10 cellular contexts compared by ENCODE assay signal in the genomic region with DNA sequence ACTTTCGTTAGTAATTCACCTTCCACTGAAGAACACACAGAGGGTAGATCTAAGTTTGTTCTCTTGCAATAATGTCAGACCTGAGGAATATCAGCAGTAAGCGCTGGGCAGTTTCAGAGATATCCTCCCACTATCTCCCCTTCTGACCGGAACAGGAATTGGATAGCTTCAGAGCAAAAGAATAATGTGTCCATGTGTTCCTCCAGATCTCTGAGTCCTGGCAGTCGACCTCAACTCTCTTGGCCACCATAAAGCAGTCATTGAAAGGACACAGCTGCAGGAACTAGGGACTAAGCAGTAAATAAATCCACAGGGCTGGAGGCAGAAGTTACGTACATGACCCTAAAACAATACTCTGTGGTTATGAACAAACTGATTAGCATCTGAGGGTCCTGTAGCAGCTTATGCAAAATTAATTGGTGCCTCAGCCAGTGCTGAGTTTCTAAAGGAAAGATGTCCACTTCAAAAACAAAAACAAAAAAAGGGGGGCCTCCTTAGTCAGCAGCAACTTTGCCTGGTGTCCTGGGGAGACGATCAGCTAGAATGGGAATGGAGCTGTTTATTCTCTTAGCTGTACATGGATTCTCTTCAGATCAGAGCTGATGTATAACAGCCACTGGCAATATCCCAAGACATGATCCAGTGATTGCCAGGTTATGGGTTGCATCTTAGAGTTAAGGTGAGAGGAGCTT. TPM values are rescaled to one million over a fixed set of nuclear protein-coding genes. Genes with fewer than 3 reads are reported as not detected.
A peak's percentile ranks its signal among the peaks of the same experiment; 100 is the strongest.
DNase-seq lines count a peak whose midpoint lies in the region; ATAC-seq and TF ChIP-seq lines count a peak whose summit lies in the region.
"Had no signal": no experiment of that assay in that cellular context is flagged by ENCODE, and none has a peak within 500 bp of the region (broad histone marks: within the 10 kb centered on the region; RNA-seq: fewer than 3 reads in every experiment).

No MANE protein-coding gene starts in this region.

- H3K9me3 ChIP-seq in PC-9 (ENCODE audit: insufficient read depth, low read depth), result 0 out of 2 replicates have a peak, but pooled peaks cover 4% of the 10 kb centered on the region
- H3K9me3 ChIP-seq in esophagus (ENCODE audit: control insufficient read depth in 2 of 2, insufficient read depth in 1 of 2, low read depth in 1 of 2, low read length in 1 of 2), result no peaks in the 10 kb centered on the region
- H3K9me3 ChIP-seq in mucosa of descending colon, result no peaks in the 10 kb centered on the region
- H3K9me3 ChIP-seq in thyroid gland, result no peaks in the 10 kb centered on the region

- no peaks in the 10 kb centered on the region for H3K79me2 ChIP-seq in PC-9 (ENCODE audit: low read depth)

- H3K27me3 ChIP-seq in PC-9 (ENCODE audit: insufficient read depth, low read depth) (no peaks in the 10 kb centered on the region), esophagus (ENCODE audit: control insufficient read depth in 1 of 2, insufficient read depth in 2 of 2, low read length in 2 of 2) (no peaks in the 10 kb centered on the region), thyroid gland (no peaks in the 10 kb centered on the region)

- POLR2A ChIA-PET in PC-9 (lab: Charles Lee; ENCODE audit: unreplicated experiment) (no interaction called here), RWPE1 (lab: Yijun Ruan, JAX; ENCODE audit: low non-redundant PET) (no interaction called here)

- CTCF ChIA-PET in PC-9 (lab: Charles Lee), result no interaction called here
- CTCF ChIA-PET in RWPE1 (lab: Yijun Ruan, JAX), result no interaction called here

- H3K4me3 ChIP-seq in PC-9, result peak overlapping the region; percentile 0; the same call in 1 of the 2 replicates
- H3K4me3 ChIP-seq in esophagus (ENCODE audit: low read depth in 1 of 2, low read length in 2 of 2), result no peak overlapping the region
- no peak overlapping the region for H3K4me3 ChIP-seq in mucosa of descending colon
- H3K4me3 ChIP-seq in thyroid gland (replicated peaks in 1 of 3), result no peak overlapping the region

- TF ChIP-seq CTCF in PC-9 (conservative IDR thresholded peaks at IDR 0.05) (no peak), mucosa of descending colon (IDR thresholded peaks at IDR 0.05) (no peak), thyroid gland (IDR thresholded peaks at IDR 0.05) (no peak), RWPE1 (conservative IDR thresholded peaks at IDR 0.05; ENCODE audit: low read depth) (no peak)

- DNase-seq in PC-9 (no peak), mucosa of descending colon (peak in 1 of 3 donors; percentile 35), thyroid gland (no peak), NCI-H2029 (lab: John Stamatoyannopoulos, UW) (no peak), RWPE1 (ENCODE audit: low spot score) (no peak)
- DNase-seq in activated naive CD4-positive, alpha-beta T cell treated with anti-CD3 and anti-CD28 coated beads, Interleukin-2, amount 50 U/mL, for 16 hours, result no peak
- DNase-seq: activated CD4-positive, alpha-beta T cell treated with anti-CD3 and anti-CD28 coated beads for 4 hours; NCI-H2081 treated with DMSO at 0.1 percent for 48 hours had no signal

- H2AFZ ChIP-seq in PC-9, result peak overlapping the region; percentile 45; the same call in 1 of the 2 replicates

- peaks cover 57% of the 10 kb centered on the region for H3K4me1 ChIP-seq in PC-9 (replicated peaks; ENCODE audit: insufficient read depth)
- no peaks in the 10 kb centered on the region for H3K4me1 ChIP-seq in esophagus (ENCODE audit: control insufficient read depth in 2 of 2, insufficient read depth in 2 of 2, low read length in 1 of 2)
- no peaks in the 10 kb centered on the region for H3K4me1 ChIP-seq in mucosa of descending colon (ENCODE audit: low read depth)
- H3K4me1 ChIP-seq in thyroid gland, result no peaks in the 10 kb centered on the region

- H3K27ac ChIP-seq in PC-9 (peak overlapping the region; percentile 85), esophagus (ENCODE audit: low read depth in 2 of 2, low read length in 1 of 2) (peak overlapping the region; percentile 0 to 56), thyroid gland (peak overlapping the region in 2 of 3 donors; percentile 26 to 27), RWPE1 (no peak overlapping the region)

- WGBS in esophagus, 2 donors, result 62 to 64% methylated on average over 6 of the region's 6 CpGs
- WGBS in thyroid gland, 2 donors, result 69 to 76% methylated on average over 6 of the region's 6 CpGs

- H4K20me1 ChIP-seq in PC-9 (ENCODE audit: insufficient read depth), result no peaks in the 10 kb centered on the region

- peak; percentile 34 for ATAC-seq in mucosa of descending colon
- no peak for ATAC-seq in HG02678 (IDR thresholded peaks at IDR 0.05; ENCODE audit: unreplicated experiment)

- no peaks in the 10 kb centered on the region for H3K36me3 ChIP-seq in PC-9 (ENCODE audit: low read depth)
- H3K36me3 ChIP-seq in esophagus (ENCODE audit: control insufficient read depth in 2 of 2, insufficient read depth in 2 of 2, low read length in 1 of 2), result no peaks in the 10 kb centered on the region
- H3K36me3 ChIP-seq in mucosa of descending colon (ENCODE audit: low read depth), result no peaks in the 10 kb centered on the region
- no peaks in the 10 kb centered on the region for H3K36me3 ChIP-seq in thyroid gland

- H3K9me2 ChIP-seq in PC-9 (ENCODE audit: insufficient read depth), result no peaks in the 10 kb centered on the region

- no TSS peak for BruUV-seq in PC-9 (replicated peaks; lab: Mats Ljungman, UMichigan)

- TF ChIP-seq POLR2A in thyroid gland (IDR thresholded peaks at IDR 0.05), result no peak

- H3K4me2 ChIP-seq in PC-9, result peak overlapping the region; percentile 61

- intact Hi-C loops in PC-9 (cut with micrococcal nuclease; ENCODE audit: unreplicated experiment) (no loop called here), mucosa of descending colon (cut with DNase I, micrococcal nuclease) (no loop called here), thyroid gland (cut with DNase I) (no loop called here)

- H3F3A ChIP-seq in PC-9 (ENCODE audit: insufficient read depth, low read depth), result peaks cover 14% of the 10 kb centered on the region

RNA-seq across cellular contexts. Expression of a gene that starts 6.4 kb away (rescaled TPM):
- 12.3 and 15.8 TPM in 2 replicates for total RNA-seq in PC-9 (2021)
- polyA plus RNA-seq in esophagus, result 1 to 10 TPM in 1 of 2 donors, under 1 TPM in 1; 0.98 to 1.0 TPM
- total RNA-seq in mucosa of descending colon, result 10 to 100 TPM in 1 of 3 donors, 1 to 10 TPM in 2; 6.1 to 11.9 (median 6.9) TPM
- 1 to 10 TPM; 2.9 to 8.7 (median 5.6) TPM for total RNA-seq in thyroid gland

RNA-seq across cellular contexts. Expression of a gene that starts 57.1 kb away (rescaled TPM):
- 0.50 and 1.0 TPM in 2 replicates for total RNA-seq in PC-9 (2021)
- under 1 TPM; 0.01 to 0.08 TPM for polyA plus RNA-seq in esophagus
- under 1 TPM; 0.32 to 0.98 (median 0.77) TPM for total RNA-seq in mucosa of descending colon
- under 1 TPM in 2 of 4 donors, not detected in 2; 0.33 to 0.73 TPM for total RNA-seq in thyroid gland

RNA-seq across cellular contexts. Expression of a gene that starts 57.6 kb away (rescaled TPM):
- total RNA-seq in PC-9 (2021) (5.6 and 6.8 TPM in 2 replicates), mucosa of descending colon (1 to 10 TPM; 2.2 to 3.7 (median 3.2) TPM), thyroid gland (10 to 100 TPM in 1 of 4 donors, 1 to 10 TPM in 3; 5.8 to 10.1 (median 8.2) TPM)
- polyA plus RNA-seq in esophagus, result under 1 TPM; 0.86 to 0.96 TPM
